ENCODE assay signal across 1 cellular context in genomic region chr12:46664771-46665287, GRCh38.
TF ChIP-seq lines count a peak whose summit lies in the region.

No MANE protein-coding gene starts in this region.

TF ChIP-seq in GM12878, 131 proteins besides CTCF, POLR2A, EP300 and RAD21 (continues in another document):
- peak; percentile 30; the same call in 1 of the 2 replicates for TF ChIP-seq ZNF687 (IDR thresholded peaks at IDR 0.05)
- TF ChIP-seq JUND (IDR thresholded peaks at IDR 0.05; ENCODE audit: low read depth, low read length) = no peak
- TF ChIP-seq CBX5 (IDR thresholded peaks at IDR 0.05; ENCODE audit: low read depth) = peak; percentile 23; the same call in 1 of the 2 replicates
- peak; percentile 42; the same call in 1 of the 2 replicates for TF ChIP-seq PML (IDR thresholded peaks at IDR 0.05; ENCODE audit: low read length)
- TF ChIP-seq ZNF592 (IDR thresholded peaks at IDR 0.05) = no peak
- no peak for TF ChIP-seq SIN3A (IDR thresholded peaks at IDR 0.05; ENCODE audit: low read depth, low read length)
- TF ChIP-seq FOXK2 (IDR thresholded peaks at IDR 0.05) = no peak
- no peak for TF ChIP-seq ATF3 (IDR thresholded peaks at IDR 0.05; ENCODE audit: borderline replicate concordance, extremely low read depth, low read depth, low read length)
- no peak for TF ChIP-seq CEBPZ (IDR thresholded peaks at IDR 0.05; ENCODE audit: low read depth, low read length)
- TF ChIP-seq IRF4 (IDR thresholded peaks at IDR 0.05; ENCODE audit: low read depth, low read length) = no peak
- TF ChIP-seq EZH2 (IDR thresholded peaks at IDR 0.05; ENCODE audit: borderline replicate concordance, control insufficient read depth, low read depth, low read length) = no peak
- no peak for TF ChIP-seq PAX8 (IDR thresholded peaks at IDR 0.05)
- no peak for TF ChIP-seq SUZ12 (IDR thresholded peaks at IDR 0.05; ENCODE audit: unreplicated experiment)
- TF ChIP-seq PRDM15 (CRISPR knock-in tag; IDR thresholded peaks at IDR 0.05) = no peak
- no peak for TF ChIP-seq TARDBP (IDR thresholded peaks at IDR 0.05; ENCODE audit: borderline replicate concordance)
- peak; percentile 34; the same call in 1 of the 2 replicates for TF ChIP-seq JUNB (IDR thresholded peaks at IDR 0.05)
- TF ChIP-seq NR2F1 (conservative IDR thresholded peaks at IDR 0.05) = peak; percentile 49; the same call in 1 of the 2 replicates
- peak; percentile 41; the same call in 1 of the 2 replicates for TF ChIP-seq ATF2 (IDR thresholded peaks at IDR 0.05; ENCODE audit: low read length)
- no peak for TF ChIP-seq SP1 (IDR thresholded peaks at IDR 0.05; ENCODE audit: low read depth, low read length)
- no peak for TF ChIP-seq ASH2L (IDR thresholded peaks at IDR 0.05; ENCODE audit: borderline replicate concordance, low read depth)
- TF ChIP-seq YY1 (IDR thresholded peaks at IDR 0.05; ENCODE audit: low read depth, low read length) = no peak
- TF ChIP-seq RELB (IDR thresholded peaks at IDR 0.05; ENCODE audit: low read depth) = 0 out of 2 replicates have a peak, but pooled peaks have one; percentile 27
- TF ChIP-seq TCF7 (IDR thresholded peaks at IDR 0.05; ENCODE audit: borderline replicate concordance) = no peak
- TF ChIP-seq HCFC1 (IDR thresholded peaks at IDR 0.05; ENCODE audit: low read length) = no peak
- TF ChIP-seq FOXM1 (IDR thresholded peaks at IDR 0.05; ENCODE audit: low read depth, low read length) = no peak
- no peak for TF ChIP-seq ZBTB33 (IDR thresholded peaks at IDR 0.05)
- TF ChIP-seq ZNF384 (IDR thresholded peaks at IDR 0.05; ENCODE audit: borderline replicate concordance, low read depth, low read length) = no peak
- TF ChIP-seq EGR1 (IDR thresholded peaks at IDR 0.05; ENCODE audit: borderline replicate concordance in 1 of 2, low read depth in 2 of 2, low read length in 2 of 2) = no peak
- no peak for TF ChIP-seq SKIL (IDR thresholded peaks at IDR 0.05; ENCODE audit: low read depth, poor library complexity, severe bottlenecking)
